ENCODE assay signal across 3 cellular contexts in the genomic region with DNA sequence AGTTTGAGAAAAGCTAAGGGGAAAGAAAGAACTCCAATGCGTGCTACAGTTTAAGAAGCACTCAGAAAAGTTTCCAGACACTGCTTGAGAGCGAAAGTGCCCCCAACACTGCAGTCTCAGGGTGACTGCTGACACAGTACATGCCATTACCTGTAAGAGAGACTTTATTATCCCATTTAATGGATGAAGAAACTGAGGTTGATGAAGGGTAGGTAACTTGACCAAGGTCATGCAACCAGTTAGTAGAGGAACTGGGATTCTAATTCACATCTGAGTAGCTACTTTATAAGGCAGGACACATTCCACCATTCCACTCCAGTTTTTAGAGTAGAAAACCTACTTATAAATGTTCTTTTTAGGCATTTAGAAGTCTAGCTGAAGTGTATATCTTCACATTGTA.
TF ChIP-seq lines count a peak whose summit lies in the region.

No MANE protein-coding gene starts in this region.

TF ChIP-seq in HepG2, 621 proteins besides CTCF, POLR2A, EP300 and RAD21:
- TF ChIP-seq, protein P1, sequence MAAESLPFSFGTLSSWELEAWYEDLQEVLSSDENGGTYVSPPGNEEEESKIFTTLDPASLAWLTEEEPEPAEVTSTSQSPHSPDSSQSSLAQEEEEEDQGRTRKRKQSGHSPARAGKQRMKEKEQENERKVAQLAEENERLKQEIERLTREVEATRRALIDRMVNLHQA (CRISPR knock-in tag; IDR thresholded peaks at IDR 0.05), result no peak
- TF ChIP-seq GTF3A (CRISPR knock-in tag; conservative IDR thresholded peaks at IDR 0.05) (no peak), ZNF432 (CRISPR knock-in tag; IDR thresholded peaks at IDR 0.05; ENCODE audit: borderline replicate concordance) (no peak), ZNF629 (CRISPR knock-in tag; conservative IDR thresholded peaks at IDR 0.05) (peak; percentile 77)

TF ChIP-seq in A549, 52 proteins besides CTCF, POLR2A, EP300 and RAD21:
- TF ChIP-seq POLR2AphosphoS2 (conservative IDR thresholded peaks at IDR 0.05; ENCODE audit: low read length), result no peak
- TF ChIP-seq NPAS2 (CRISPR knock-in tag; IDR thresholded peaks at IDR 0.05; ENCODE audit: borderline replicate concordance), result no peak
- TF ChIP-seq, protein P2, sequence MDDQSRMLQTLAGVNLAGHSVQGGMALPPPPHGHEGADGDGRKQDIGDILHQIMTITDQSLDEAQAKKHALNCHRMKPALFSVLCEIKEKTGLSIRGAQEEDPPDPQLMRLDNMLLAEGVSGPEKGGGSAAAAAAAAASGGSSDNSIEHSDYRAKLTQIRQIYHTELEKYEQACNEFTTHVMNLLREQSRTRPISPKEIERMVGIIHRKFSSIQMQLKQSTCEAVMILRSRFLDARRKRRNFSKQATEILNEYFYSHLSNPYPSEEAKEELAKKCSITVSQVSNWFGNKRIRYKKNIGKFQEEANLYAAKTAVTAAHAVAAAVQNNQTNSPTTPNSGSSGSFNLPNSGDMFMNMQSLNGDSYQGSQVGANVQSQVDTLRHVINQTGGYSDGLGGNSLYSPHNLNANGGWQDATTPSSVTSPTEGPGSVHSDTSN (IDR thresholded peaks at IDR 0.05), result no peak
- TF ChIP-seq FOSL2 (IDR thresholded peaks at IDR 0.05), result no peak
- TF ChIP-seq FOSL2 (CRISPR knock-in tag; IDR thresholded peaks at IDR 0.05), result no peak
- TF ChIP-seq SREBF2 (IDR thresholded peaks at IDR 0.05), result no peak
- TF ChIP-seq HOXB5 (CRISPR knock-in tag; IDR thresholded peaks at IDR 0.05), result no peak
- TF ChIP-seq, protein P3, sequence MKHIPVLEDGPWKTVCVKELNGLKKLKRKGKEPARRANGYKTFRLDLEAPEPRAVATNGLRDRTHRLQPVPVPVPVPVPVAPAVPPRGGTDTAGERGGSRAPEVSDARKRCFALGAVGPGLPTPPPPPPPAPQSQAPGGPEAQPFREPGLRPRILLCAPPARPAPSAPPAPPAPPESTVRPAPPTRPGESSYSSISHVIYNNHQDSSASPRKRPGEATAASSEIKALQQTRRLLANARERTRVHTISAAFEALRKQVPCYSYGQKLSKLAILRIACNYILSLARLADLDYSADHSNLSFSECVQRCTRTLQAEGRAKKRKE (CRISPR knock-in tag; IDR thresholded peaks at IDR 0.05; ENCODE audit: low read depth), result no peak
- TF ChIP-seq, protein P4, sequence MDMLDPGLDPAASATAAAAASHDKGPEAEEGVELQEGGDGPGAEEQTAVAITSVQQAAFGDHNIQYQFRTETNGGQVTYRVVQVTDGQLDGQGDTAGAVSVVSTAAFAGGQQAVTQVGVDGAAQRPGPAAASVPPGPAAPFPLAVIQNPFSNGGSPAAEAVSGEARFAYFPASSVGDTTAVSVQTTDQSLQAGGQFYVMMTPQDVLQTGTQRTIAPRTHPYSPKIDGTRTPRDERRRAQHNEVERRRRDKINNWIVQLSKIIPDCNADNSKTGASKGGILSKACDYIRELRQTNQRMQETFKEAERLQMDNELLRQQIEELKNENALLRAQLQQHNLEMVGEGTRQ (IDR thresholded peaks at IDR 0.05), result no peak
- TF ChIP-seq, protein P5, sequence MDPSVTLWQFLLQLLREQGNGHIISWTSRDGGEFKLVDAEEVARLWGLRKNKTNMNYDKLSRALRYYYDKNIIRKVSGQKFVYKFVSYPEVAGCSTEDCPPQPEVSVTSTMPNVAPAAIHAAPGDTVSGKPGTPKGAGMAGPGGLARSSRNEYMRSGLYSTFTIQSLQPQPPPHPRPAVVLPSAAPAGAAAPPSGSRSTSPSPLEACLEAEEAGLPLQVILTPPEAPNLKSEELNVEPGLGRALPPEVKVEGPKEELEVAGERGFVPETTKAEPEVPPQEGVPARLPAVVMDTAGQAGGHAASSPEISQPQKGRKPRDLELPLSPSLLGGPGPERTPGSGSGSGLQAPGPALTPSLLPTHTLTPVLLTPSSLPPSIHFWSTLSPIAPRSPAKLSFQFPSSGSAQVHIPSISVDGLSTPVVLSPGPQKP (IDR thresholded peaks at IDR 0.05; ENCODE audit: low read depth, low read length), result no peak
- no peak for TF ChIP-seq ESRRA (IDR thresholded peaks at IDR 0.05; ENCODE audit: borderline replicate concordance, low read length)
- no peak for TF ChIP-seq MAFK (IDR thresholded peaks at IDR 0.05; ENCODE audit: partially characterized antibody)
- no peak for TF ChIP-seq KDM5A (IDR thresholded peaks at IDR 0.05)
- TF ChIP-seq, protein P6, sequence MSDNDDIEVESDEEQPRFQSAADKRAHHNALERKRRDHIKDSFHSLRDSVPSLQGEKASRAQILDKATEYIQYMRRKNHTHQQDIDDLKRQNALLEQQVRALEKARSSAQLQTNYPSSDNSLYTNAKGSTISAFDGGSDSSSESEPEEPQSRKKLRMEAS (IDR thresholded peaks at IDR 0.05), result no peak
- TF ChIP-seq ZC3H11A (IDR thresholded peaks at IDR 0.05), result no peak
- no peak for TF ChIP-seq SMC3 (IDR thresholded peaks at IDR 0.05)
- no peak for TF ChIP-seq FOSB (CRISPR knock-in tag; IDR thresholded peaks at IDR 0.05)

TF ChIP-seq in K562, 482 proteins besides CTCF, POLR2A, EP300 and RAD21 (continues in another document):
- TF ChIP-seq DPF2 (IDR thresholded peaks at IDR 0.05) (no peak), ZNF3 (CRISPR knock-in tag; IDR thresholded peaks at IDR 0.05) (no peak), SAP30 (IDR thresholded peaks at IDR 0.05; ENCODE audit: borderline replicate concordance, insufficient read depth, low read depth, low read length, poor library complexity, severe bottlenecking) (no peak), SREBF1 (IDR thresholded peaks at IDR 0.05; ENCODE audit: borderline replicate concordance, low read depth, low read length) (no peak), JUN (IDR thresholded peaks at IDR 0.05; ENCODE audit: borderline replicate concordance, low read depth, low read length) (no peak), JUN (CRISPR knock-in tag; IDR thresholded peaks at IDR 0.05; ENCODE audit: borderline replicate concordance) (no peak), KDM1A (IDR thresholded peaks at IDR 0.05) (peak in 1 of 2 experiments; percentile 45; a peak in 1 of 4 replicates), CAMTA2 (CRISPR knock-in tag; conservative IDR thresholded peaks at IDR 0.05) (no peak), RCOR1 (IDR thresholded peaks at IDR 0.05; ENCODE audit: borderline replicate concordance in 1 of 2, low read depth in 2 of 2, low read length in 2 of 2) (0 out of 4 replicates have a peak, but pooled peaks of 1 of the 2 experiments have one; percentile 26), DMBX1 (CRISPR knock-in tag; IDR thresholded peaks at IDR 0.05; ENCODE audit: borderline replicate concordance) (no peak), CHD4 (IDR thresholded peaks at IDR 0.05; ENCODE audit: insufficient read depth, insufficient replicate concordance, low read depth, low read length, poor library complexity, severe bottlenecking) (peak; percentile 23), BCOR (IDR thresholded peaks at IDR 0.05) (peak; percentile 59; the same call in 1 of the 2 replicates), ZNF668 (CRISPR knock-in tag; IDR thresholded peaks at IDR 0.05) (no peak), SOX6 (IDR thresholded peaks at IDR 0.05) (no peak), ADNP (tag; IDR thresholded peaks at IDR 0.05) (peak; percentile 84), SRF (CRISPR knock-in tag; IDR thresholded peaks at IDR 0.05) (no peak), SP2 (IDR thresholded peaks at IDR 0.05; ENCODE audit: extremely low read depth, low read depth, low read length, poor library complexity, severe bottlenecking) (no peak), CREBBP (IDR thresholded peaks at IDR 0.05; ENCODE audit: low read depth, low read length) (no peak), ZKSCAN8 (CRISPR knock-in tag; IDR thresholded peaks at IDR 0.05) (no peak), IRF2 (CRISPR knock-in tag; IDR thresholded peaks at IDR 0.05) (no peak), RBM25 (IDR thresholded peaks at IDR 0.05; ENCODE audit: low read depth, low read length, severe bottlenecking) (peak; percentile 94), ZNF57 (CRISPR knock-in tag; IDR thresholded peaks at IDR 0.05) (no peak)
- TF ChIP-seq, protein P7, sequence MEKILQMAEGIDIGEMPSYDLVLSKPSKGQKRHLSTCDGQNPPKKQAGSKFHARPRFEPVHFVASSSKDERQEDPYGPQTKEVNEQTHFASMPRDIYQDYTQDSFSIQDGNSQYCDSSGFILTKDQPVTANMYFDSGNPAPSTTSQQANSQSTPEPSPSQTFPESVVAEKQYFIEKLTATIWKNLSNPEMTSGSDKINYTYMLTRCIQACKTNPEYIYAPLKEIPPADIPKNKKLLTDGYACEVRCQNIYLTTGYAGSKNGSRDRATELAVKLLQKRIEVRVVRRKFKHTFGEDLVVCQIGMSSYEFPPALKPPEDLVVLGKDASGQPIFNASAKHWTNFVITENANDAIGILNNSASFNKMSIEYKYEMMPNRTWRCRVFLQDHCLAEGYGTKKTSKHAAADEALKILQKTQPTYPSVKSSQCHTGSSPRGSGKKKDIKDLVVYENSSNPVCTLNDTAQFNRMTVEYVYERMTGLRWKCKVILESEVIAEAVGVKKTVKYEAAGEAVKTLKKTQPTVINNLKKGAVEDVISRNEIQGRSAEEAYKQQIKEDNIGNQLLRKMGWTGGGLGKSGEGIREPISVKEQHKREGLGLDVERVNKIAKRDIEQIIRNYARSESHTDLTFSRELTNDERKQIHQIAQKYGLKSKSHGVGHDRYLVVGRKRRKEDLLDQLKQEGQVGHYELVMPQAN (IDR thresholded peaks at IDR 0.05; ENCODE audit: borderline replicate concordance), result no peak
- TF ChIP-seq, protein P8, sequence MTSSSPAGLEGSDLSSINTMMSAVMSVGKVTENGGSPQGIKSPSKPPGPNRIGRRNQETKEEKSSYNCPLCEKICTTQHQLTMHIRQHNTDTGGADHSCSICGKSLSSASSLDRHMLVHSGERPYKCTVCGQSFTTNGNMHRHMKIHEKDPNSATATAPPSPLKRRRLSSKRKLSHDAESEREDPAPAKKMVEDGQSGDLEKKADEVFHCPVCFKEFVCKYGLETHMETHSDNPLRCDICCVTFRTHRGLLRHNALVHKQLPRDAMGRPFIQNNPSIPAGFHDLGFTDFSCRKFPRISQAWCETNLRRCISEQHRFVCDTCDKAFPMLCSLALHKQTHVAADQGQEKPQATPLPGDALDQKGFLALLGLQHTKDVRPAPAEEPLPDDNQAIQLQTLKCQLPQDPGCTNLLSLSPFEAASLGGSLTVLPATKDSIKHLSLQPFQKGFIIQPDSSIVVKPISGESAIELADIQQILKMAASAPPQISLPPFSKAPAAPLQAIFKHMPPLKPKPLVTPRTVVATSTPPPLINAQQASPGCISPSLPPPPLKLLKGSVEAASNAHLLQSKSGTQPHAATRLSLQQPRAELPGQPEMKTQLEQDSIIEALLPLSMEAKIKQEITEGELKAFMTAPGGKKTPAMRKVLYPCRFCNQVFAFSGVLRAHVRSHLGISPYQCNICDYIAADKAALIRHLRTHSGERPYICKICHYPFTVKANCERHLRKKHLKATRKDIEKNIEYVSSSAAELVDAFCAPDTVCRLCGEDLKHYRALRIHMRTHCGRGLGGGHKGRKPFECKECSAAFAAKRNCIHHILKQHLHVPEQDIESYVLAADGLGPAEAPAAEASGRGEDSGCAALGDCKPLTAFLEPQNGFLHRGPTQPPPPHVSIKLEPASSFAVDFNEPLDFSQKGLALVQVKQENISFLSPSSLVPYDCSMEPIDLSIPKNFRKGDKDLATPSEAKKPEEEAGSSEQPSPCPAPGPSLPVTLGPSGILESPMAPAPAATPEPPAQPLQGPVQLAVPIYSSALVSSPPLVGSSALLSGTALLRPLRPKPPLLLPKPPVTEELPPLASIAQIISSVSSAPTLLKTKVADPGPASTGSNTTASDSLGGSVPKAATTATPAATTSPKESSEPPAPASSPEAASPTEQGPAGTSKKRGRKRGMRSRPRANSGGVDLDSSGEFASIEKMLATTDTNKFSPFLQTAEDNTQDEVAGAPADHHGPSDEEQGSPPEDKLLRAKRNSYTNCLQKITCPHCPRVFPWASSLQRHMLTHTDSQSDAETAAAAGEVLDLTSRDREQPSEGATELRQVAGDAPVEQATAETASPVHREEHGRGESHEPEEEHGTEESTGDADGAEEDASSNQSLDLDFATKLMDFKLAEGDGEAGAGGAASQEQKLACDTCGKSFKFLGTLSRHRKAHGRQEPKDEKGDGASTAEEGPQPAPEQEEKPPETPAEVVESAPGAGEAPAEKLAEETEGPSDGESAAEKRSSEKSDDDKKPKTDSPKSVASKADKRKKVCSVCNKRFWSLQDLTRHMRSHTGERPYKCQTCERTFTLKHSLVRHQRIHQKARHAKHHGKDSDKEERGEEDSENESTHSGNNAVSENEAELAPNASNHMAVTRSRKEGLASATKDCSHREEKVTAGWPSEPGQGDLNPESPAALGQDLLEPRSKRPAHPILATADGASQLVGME (CRISPR knock-in tag; IDR thresholded peaks at IDR 0.05), result no peak
- TF ChIP-seq, protein P9, sequence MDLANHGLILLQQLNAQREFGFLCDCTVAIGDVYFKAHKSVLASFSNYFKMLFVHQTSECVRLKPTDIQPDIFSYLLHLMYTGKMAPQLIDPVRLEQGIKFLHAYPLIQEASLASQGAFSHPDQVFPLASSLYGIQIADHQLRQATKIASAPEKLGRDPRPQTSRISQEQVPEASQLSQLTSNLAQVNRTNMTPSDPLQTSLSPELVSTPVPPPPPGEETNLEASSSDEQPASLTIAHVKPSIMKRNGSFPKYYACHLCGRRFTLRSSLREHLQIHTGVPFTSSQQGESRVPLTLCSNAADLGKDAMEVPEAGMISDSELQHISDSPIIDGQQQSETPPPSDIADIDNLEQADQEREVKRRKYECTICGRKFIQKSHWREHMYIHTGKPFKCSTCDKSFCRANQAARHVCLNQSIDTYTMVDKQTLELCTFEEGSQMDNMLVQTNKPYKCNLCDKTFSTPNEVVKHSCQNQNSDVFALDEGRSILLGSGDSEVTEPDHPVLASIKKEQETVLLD (IDR thresholded peaks at IDR 0.05), result no peak
- TF ChIP-seq, protein P10, sequence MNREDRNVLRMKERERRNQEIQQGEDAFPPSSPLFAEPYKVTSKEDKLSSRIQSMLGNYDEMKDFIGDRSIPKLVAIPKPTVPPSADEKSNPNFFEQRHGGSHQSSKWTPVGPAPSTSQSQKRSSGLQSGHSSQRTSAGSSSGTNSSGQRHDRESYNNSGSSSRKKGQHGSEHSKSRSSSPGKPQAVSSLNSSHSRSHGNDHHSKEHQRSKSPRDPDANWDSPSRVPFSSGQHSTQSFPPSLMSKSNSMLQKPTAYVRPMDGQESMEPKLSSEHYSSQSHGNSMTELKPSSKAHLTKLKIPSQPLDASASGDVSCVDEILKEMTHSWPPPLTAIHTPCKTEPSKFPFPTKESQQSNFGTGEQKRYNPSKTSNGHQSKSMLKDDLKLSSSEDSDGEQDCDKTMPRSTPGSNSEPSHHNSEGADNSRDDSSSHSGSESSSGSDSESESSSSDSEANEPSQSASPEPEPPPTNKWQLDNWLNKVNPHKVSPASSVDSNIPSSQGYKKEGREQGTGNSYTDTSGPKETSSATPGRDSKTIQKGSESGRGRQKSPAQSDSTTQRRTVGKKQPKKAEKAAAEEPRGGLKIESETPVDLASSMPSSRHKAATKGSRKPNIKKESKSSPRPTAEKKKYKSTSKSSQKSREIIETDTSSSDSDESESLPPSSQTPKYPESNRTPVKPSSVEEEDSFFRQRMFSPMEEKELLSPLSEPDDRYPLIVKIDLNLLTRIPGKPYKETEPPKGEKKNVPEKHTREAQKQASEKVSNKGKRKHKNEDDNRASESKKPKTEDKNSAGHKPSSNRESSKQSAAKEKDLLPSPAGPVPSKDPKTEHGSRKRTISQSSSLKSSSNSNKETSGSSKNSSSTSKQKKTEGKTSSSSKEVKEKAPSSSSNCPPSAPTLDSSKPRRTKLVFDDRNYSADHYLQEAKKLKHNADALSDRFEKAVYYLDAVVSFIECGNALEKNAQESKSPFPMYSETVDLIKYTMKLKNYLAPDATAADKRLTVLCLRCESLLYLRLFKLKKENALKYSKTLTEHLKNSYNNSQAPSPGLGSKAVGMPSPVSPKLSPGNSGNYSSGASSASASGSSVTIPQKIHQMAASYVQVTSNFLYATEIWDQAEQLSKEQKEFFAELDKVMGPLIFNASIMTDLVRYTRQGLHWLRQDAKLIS (CRISPR knock-in tag; IDR thresholded peaks at IDR 0.05), result no peak
- TF ChIP-seq, protein P11, sequence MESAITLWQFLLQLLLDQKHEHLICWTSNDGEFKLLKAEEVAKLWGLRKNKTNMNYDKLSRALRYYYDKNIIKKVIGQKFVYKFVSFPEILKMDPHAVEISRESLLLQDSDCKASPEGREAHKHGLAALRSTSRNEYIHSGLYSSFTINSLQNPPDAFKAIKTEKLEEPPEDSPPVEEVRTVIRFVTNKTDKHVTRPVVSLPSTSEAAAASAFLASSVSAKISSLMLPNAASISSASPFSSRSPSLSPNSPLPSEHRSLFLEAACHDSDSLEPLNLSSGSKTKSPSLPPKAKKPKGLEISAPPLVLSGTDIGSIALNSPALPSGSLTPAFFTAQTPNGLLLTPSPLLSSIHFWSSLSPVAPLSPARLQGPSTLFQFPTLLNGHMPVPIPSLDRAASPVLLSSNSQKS (CRISPR knock-in tag; IDR thresholded peaks at IDR 0.05), result no peak
